ENCODE assay signal across 14 cellular contexts in the genomic region with DNA sequence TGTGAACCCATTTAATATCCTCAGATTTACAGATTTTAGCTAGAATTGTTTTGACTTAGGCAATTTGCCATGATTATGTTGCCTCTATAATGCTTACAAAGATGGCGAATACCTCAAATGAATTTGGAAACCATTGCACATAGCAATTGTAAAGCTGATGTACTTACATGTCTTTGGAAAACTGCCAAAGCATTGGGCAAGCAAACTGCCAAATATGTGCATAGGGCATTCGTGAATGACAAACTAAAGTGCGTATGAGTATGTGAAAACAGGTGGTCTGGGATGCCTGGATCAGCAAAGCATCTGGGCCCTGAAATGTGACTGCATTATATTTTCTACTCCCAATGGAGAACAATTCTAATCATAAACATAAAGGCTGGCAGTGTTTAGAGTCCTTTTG.
"Had no signal": no experiment of that assay in that cellular context is flagged by ENCODE, and none has a peak within 500 bp of the region (broad histone marks: within the 10 kb centered on the region; RNA-seq: fewer than 3 reads in every experiment).

No MANE protein-coding gene starts in this region.

- H3K9me3 ChIP-seq: ovary, upper lobe of right lung had no signal

- H3K27ac ChIP-seq: hepatocyte, ovary, upper lobe of right lung had no signal

- H3K4me1 ChIP-seq: upper lobe of right lung had no signal

- ATAC-seq: activated CD4-positive, alpha-beta T cell treated with anti-CD3 and anti-CD28 coated beads for 36 hours; activated naive CD4-positive, alpha-beta T cell treated with anti-CD3 and anti-CD28 coated beads, Interleukin-2, amount 50 U/mL, for 72 hours; left lobe of liver; sciatic nerve; stimulated activated naive CD8-positive, alpha-beta T cell treated with anti-CD3 and anti-CD28 coated beads, Interleukin-15, amount 100 ng/mL, for 72 hours; upper lobe of right lung had no signal

- DNase-seq: activated CD4-positive, alpha-beta memory T cell treated with anti-CD3 and anti-CD28 coated beads, Interleukin-2, amount 10 ng/mL, durations not matched to agents 7 days and 5 days; activated CD4-positive, alpha-beta T cell treated with anti-CD3 and anti-CD28 coated beads for 36 hours; activated gamma-delta T cell; activated T-cell treated with anti-CD3 and anti-CD28 coated beads, Interleukin-2, amount 50 U/mL, for 24 hours; islet precursor cell; naive B cell; ovary; stimulated activated CD4-positive, alpha-beta T cell treated with anti-CD3 and anti-CD28 coated beads, Interleukin-1b, Interleukin-23, amount 100 ng/mL, for 48 hours; stimulated activated naive CD8-positive, alpha-beta T cell treated with anti-CD3 and anti-CD28 coated beads, Interleukin-15, amount 100 ng/mL, for 72 hours; upper lobe of right lung had no signal

- H3K27me3 ChIP-seq: hepatocyte, ovary, upper lobe of right lung had no signal

- H3K36me3 ChIP-seq: ovary, upper lobe of right lung had no signal

- H3K4me3 ChIP-seq: hepatocyte, ovary, upper lobe of right lung had no signal
